ENCODE assay signal across 1 cellular context in the genomic region with DNA sequence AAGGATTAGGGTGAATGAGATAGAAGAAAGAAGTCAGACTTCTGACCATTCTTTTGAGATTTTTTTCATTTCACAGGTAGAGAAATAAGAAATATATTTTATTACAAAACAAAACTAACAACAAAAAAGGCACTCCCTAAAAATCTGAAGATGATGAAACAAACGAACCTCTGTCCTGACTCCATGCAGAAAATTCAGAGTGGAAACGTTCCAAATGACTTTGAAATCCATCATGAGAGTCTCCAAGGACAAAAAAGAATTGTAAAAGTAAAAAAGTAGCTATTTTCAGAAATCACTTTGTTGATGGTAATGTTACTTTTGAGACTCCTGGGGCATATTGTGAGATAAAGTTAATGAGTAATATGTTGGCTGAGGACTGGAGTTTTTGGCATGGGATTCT.
TF ChIP-seq lines count a peak whose summit lies in the region.

No MANE protein-coding gene starts in this region.

TF ChIP-seq in endothelial cell of umbilical vein, 7 proteins besides CTCF, POLR2A, EP300 and RAD21:
- no peak for TF ChIP-seq MYC (IDR thresholded peaks at IDR 0.05; ENCODE audit: low read depth, low read length)
- TF ChIP-seq FOS (IDR thresholded peaks at IDR 0.05; ENCODE audit: borderline replicate concordance, insufficient read depth, low read length) = no peak
- TF ChIP-seq GATA2 (IDR thresholded peaks at IDR 0.05; ENCODE audit: insufficient read depth, insufficient read length, low read depth, low read length) = no peak
- TF ChIP-seq EZH2 (IDR thresholded peaks at IDR 0.05; ENCODE audit: borderline replicate concordance, low read depth, low read length, severe bottlenecking) = no peak
- TF ChIP-seq, protein P1, sequence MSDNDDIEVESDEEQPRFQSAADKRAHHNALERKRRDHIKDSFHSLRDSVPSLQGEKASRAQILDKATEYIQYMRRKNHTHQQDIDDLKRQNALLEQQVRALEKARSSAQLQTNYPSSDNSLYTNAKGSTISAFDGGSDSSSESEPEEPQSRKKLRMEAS (IDR thresholded peaks at IDR 0.05; ENCODE audit: insufficient read depth, insufficient read length) = no peak
- no peak for TF ChIP-seq JUN (IDR thresholded peaks at IDR 0.05; ENCODE audit: borderline replicate concordance, insufficient read depth, insufficient read length, low read depth)
- no peak for TF ChIP-seq POLR2AphosphoS5 (IDR thresholded peaks at IDR 0.05; ENCODE audit: insufficient read depth, low read depth, low read length)
